8 cellular contexts compared by ENCODE assay signal in genomic region chr19:49085020-49085867, GRCh38. TPM values are rescaled to one million over a fixed set of nuclear protein-coding genes. Genes with fewer than 3 reads are reported as not detected.
DNase-seq lines count a peak whose midpoint lies in the region; ATAC-seq and TF ChIP-seq lines count a peak whose summit lies in the region.

Gene SNRNP70, plus strand, starts transcription at chr19:49085451. Its CDS starts 964 bp downstream, at chr19:49086415.

- H2BK5ac ChIP-seq in IMR-90 (ENCODE audit: low read depth, low read length, poor library complexity, severe bottlenecking) = peak within 1 kb of the TSS; percentile 87

- dilution Hi-C loops in IMR-90 (cut with HindIII; ENCODE audit: low sequenced_read_pairs, unreplicated experiment) = no loop called here

- peak within 1 kb of the TSS; percentile 82 to 99 for H4K8ac ChIP-seq in IMR-90 (ENCODE audit: low read depth in 2 of 2, low read length in 2 of 2)

- peak; percentile 100 for DNase-seq in D341Med (ENCODE audit: low spot score)
- peak; percentile 99 for DNase-seq in IMR-90
- peak; percentile 100 for DNase-seq in OCI-M1 (lab: John Stamatoyannopoulos, UW)
- peak; percentile 99 for DNase-seq in activated T-cell treated with anti-CD3 and anti-CD28 coated beads for 24 hours (ENCODE audit: low read depth)
- DNase-seq in epidermal melanocyte (ENCODE audit: insufficient read length, low spot score) = peak; percentile 100
- DNase-seq in stimulated activated CD8-positive, alpha-beta memory T cell treated with anti-CD3 and anti-CD28 coated beads, Interleukin-4, amount 100 ng/mL, for 1 hour (ENCODE audit: low read depth in 2 of 2, low spot score in 1 of 2) = peak; percentile 93 to 98

- intact Hi-C loops in IMR-90 (cut with micrococcal nuclease) = no loop called here

- H2AK9ac ChIP-seq in IMR-90 (replicated peaks; ENCODE audit: low read depth, low read length, poor library complexity) = peak within 1 kb of the TSS; percentile 92

- peak within 1 kb of the TSS; percentile 86 for H3K9ac ChIP-seq in IMR-90 (ENCODE audit: low read depth, low read length)

- H3K23ac ChIP-seq in IMR-90 (ENCODE audit: low read depth, low read length) = peak within 1 kb of the TSS; percentile 80

- peak within 1 kb of the TSS; percentile 86 for H3K4me2 ChIP-seq in IMR-90 (ENCODE audit: low read depth, low read length)

- POLR2A ChIA-PET in IMR-90 (lab: Charles Lee; ENCODE audit: unreplicated experiment) = interaction anchor here (0.6 kb wide), 1 partner anchor 47 kb away, joined by 4 read pairs; no protein-coding TSS in a partner anchor

- H2BK15ac ChIP-seq in IMR-90 (ENCODE audit: low read depth, low read length) = 0 out of 3 replicates have a peak within 1 kb of the TSS, but pooled peaks have one; percentile 1

- peak within 1 kb of the TSS; percentile 79 for H2AK5ac ChIP-seq in IMR-90 (ENCODE audit: low read depth, low read length)

- H2BK20ac ChIP-seq in IMR-90 (ENCODE audit: low read depth, low read length) = no peak within 1 kb of the TSS

- H3K4me3 ChIP-seq in IMR-90 (ENCODE audit: insufficient read depth, low read depth, low read length) (peak within 1 kb of the TSS; percentile 69), mononuclear cell (ENCODE audit: low read length) (peak within 1 kb of the TSS; percentile 96)

- TF ChIP-seq CTCF in IMR-90 (conservative IDR thresholded peaks at IDR 0.05; ENCODE audit: low read depth, low read length) = no peak

- 0 out of 2 replicates have a peak, but pooled peaks cover 2% of the 10 kb centered on the region for H3K9me1 ChIP-seq in IMR-90 (ENCODE audit: insufficient read depth, low read length)

- H2BK120ac ChIP-seq in IMR-90 (ENCODE audit: low read depth, low read length) = peak within 1 kb of the TSS; percentile 39; the same call in 1 of the 2 replicates

- H3K27me3 ChIP-seq in IMR-90 (ENCODE audit: control insufficient read depth, insufficient read depth, low read length) = no peaks in the 10 kb centered on the region
- H3K27me3 ChIP-seq in mononuclear cell (ENCODE audit: insufficient read depth, low read length) = no peaks in the 10 kb centered on the region

- H4K5ac ChIP-seq in IMR-90 (ENCODE audit: low read depth, low read length) = peak within 1 kb of the TSS; percentile 95

- peak within 1 kb of the TSS; percentile 88 for H2AFZ ChIP-seq in IMR-90 (replicated peaks; ENCODE audit: low read length, poor library complexity)

- ATAC-seq in GM21515 (IDR thresholded peaks at IDR 0.05; ENCODE audit: unreplicated experiment) (peak; percentile 77), IMR-90 (ENCODE audit: low read depth) (peak; percentile 99)

- peak; percentile 97 for TF ChIP-seq POLR2A in IMR-90 (IDR thresholded peaks at IDR 0.05; ENCODE audit: low read depth, low read length)

- peaks cover 5 to 31% of the 10 kb centered on the region in 2 experiments; a peak in 3 of 4 replicates for H3K79me1 ChIP-seq in IMR-90 (ENCODE audit: low read depth in 1 of 2, low read length in 2 of 2)

- H3K4me1 ChIP-seq in IMR-90 (ENCODE audit: control insufficient read depth, insufficient read depth, low read length) (peaks cover 6% of the 10 kb centered on the region), mononuclear cell (ENCODE audit: insufficient read depth, low read length) (peaks cover 32% of the 10 kb centered on the region)

- H3K56ac ChIP-seq in IMR-90 (ENCODE audit: extremely low read depth, insufficient read depth, low read length) = peak within 1 kb of the TSS; percentile 72

- peak within 1 kb of the TSS; percentile 95 for H3K14ac ChIP-seq in IMR-90 (replicated peaks; ENCODE audit: low read depth, low read length)

- CTCF ChIA-PET in IMR-90 (lab: Yijun Ruan, JAX) = no interaction called here

- H3K4ac ChIP-seq in IMR-90 (ENCODE audit: low read depth, low read length) = peak within 1 kb of the TSS; percentile 93

- H3K36me3 ChIP-seq in IMR-90 (ENCODE audit: control insufficient read depth, insufficient read depth, low read length) = peaks cover 20% of the 10 kb centered on the region

- in situ Hi-C loops in IMR-90 (cut with MboI; ENCODE audit: low sequenced_read_pairs) = no loop called here

- no TSS peak for BruUV-seq in IMR-90 (replicated peaks; lab: Mats Ljungman, UMichigan)

- peaks cover 44% of the 10 kb centered on the region for H4K20me1 ChIP-seq in IMR-90 (ENCODE audit: insufficient read depth, low read length)

- TF ChIP-seq RAD21 in IMR-90 (IDR thresholded peaks at IDR 0.05; ENCODE audit: low read length) = no peak

- H3K18ac ChIP-seq in IMR-90 (ENCODE audit: low read depth, low read length) = peak within 1 kb of the TSS; percentile 77

- 0% methylated on average over 46 of the region's 89 CpGs; no CpG with 5 or more reads in 1 of the 2 experiments for WGBS in IMR-90 (ENCODE audit: extremely low coverage in 2 of 2, insufficient read length in 1 of 2), 2 experiments

- no peaks in the 10 kb centered on the region for H3K9me3 ChIP-seq in IMR-90 (ENCODE audit: control insufficient read depth, insufficient read depth, low read length)
- H3K9me3 ChIP-seq in mononuclear cell (ENCODE audit: low read depth, low read length) = no peaks in the 10 kb centered on the region

- peak within 1 kb of the TSS; percentile 89 for H3K27ac ChIP-seq in IMR-90 (ENCODE audit: insufficient read depth, low read length)

- H4K91ac ChIP-seq in IMR-90 (ENCODE audit: insufficient read depth, low read depth, low read length) = peak within 1 kb of the TSS; percentile 95

TF ChIP-seq in IMR-90, 13 proteins besides CTCF, POLR2A, EP300 and RAD21:
- TF ChIP-seq USF2 (IDR thresholded peaks at IDR 0.05; ENCODE audit: low read depth, low read length) (peak; percentile 25; the same call in 1 of the 2 replicates), FOS (IDR thresholded peaks at IDR 0.05; ENCODE audit: low read depth, low read length) (no peak), BHLHE40 (IDR thresholded peaks at IDR 0.05; ENCODE audit: low read depth, low read length) (peak; percentile 46), CEBPB (IDR thresholded peaks at IDR 0.05; ENCODE audit: low read depth, low read length) (no peak), MXI1 (IDR thresholded peaks at IDR 0.05; ENCODE audit: borderline replicate concordance, low read depth, low read length) (peak; percentile 59; the same call in 1 of the 2 replicates), ELK1 (IDR thresholded peaks at IDR 0.05; ENCODE audit: borderline replicate concordance, low read depth, low read length) (no peak), RFX5 (IDR thresholded peaks at IDR 0.05; ENCODE audit: low read depth, low read length) (no peak), MAZ (IDR thresholded peaks at IDR 0.05; ENCODE audit: borderline replicate concordance, low read depth, low read length) (peak; percentile 79; the same call in 1 of the 2 replicates), CHD1 (IDR thresholded peaks at IDR 0.05; ENCODE audit: low read depth, low read length) (no peak), NFE2L2 (IDR thresholded peaks at IDR 0.05; ENCODE audit: low read depth, low read length) (no peak), RCOR1 (IDR thresholded peaks at IDR 0.05; ENCODE audit: insufficient replicate concordance, low read length) (no peak), MAFK (IDR thresholded peaks at IDR 0.05; ENCODE audit: low read depth, low read length) (no peak), SMC3 (IDR thresholded peaks at IDR 0.05; ENCODE audit: low read depth, low read length) (no peak)

RNA-seq across cellular contexts. Expression of gene SNRNP70, which starts in this region (rescaled TPM):
- total RNA-seq in IMR-90 (2012; rRNA removed) (72.8 and 81.4 TPM in 2 replicates), mononuclear cell (136 TPM)
- polyA plus RNA-seq in IMR-90 (2012; rRNA removed) = 200 and 344 TPM in 2 replicates
- polyA plus RNA-seq in IMR-90 (2012; cell fraction: cytosol; rRNA removed) = 133 and 172 TPM in 2 replicates
- 1,852 and 3,219 TPM in 2 replicates for polyA plus RNA-seq in IMR-90 (2012; cell fraction: nucleus; rRNA removed; ENCODE audit: low replicate concordance)

Comparison
In these comparisons a context has a peak if more than half of its experiments do, and no peak if none do; other contexts are left out.
1. Peak in every context shown above with its lines: DNase-seq, ATAC-seq, H3K4me3 ChIP-seq and H3K27ac ChIP-seq.